Comparison of ENCODE assay signal across 18 cellular contexts in the genomic region with DNA sequence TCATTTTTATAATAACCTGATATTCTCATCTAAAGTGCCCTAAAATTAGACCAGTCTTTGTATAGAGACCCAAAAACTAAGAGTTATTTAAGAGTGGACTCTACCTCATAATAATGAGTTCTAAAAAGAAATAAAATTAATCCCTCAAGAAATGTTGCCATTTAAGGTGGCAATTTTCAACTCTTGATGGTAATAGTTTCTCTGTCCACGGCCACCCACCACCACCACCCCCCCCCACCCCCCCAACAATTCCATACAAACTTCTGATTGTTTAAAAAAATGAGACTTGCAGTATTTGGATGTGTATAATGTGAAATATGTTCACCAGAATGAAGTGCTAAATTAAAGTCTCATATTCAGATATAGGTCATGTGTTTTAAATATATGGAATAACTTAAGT. TPM values are rescaled to one million over a fixed set of nuclear protein-coding genes. Genes with fewer than 3 reads are reported as not detected.
DNase-seq lines count a peak whose midpoint lies in the region; ATAC-seq, FAIRE-seq and TF ChIP-seq lines count a peak whose summit lies in the region.
"Had no signal": no experiment of that assay in that cellular context is flagged by ENCODE, and none has a peak within 500 bp of the region (broad histone marks: within the 10 kb centered on the region; RNA-seq: fewer than 3 reads in every experiment).

No MANE protein-coding gene starts in this region.

- H3K27me3 ChIP-seq in GM23338 (ENCODE audit: insufficient read depth), result peaks cover 19% of the 10 kb centered on the region
- H3K27me3 ChIP-seq in endocrine pancreas (ENCODE audit: control insufficient read depth, insufficient read depth, low read length), result no peaks in the 10 kb centered on the region
- H3K27me3 ChIP-seq in small intestine (ENCODE audit: control insufficient read depth in 2 of 2, insufficient read depth in 2 of 2, low read length in 2 of 2), result peaks cover 0 to 2% of the 10 kb centered on the region in 2 donors
- no peaks in the 10 kb centered on the region for H3K27me3 ChIP-seq in dorsolateral prefrontal cortex

- no peaks in the 10 kb centered on the region for H3K9me2 ChIP-seq in GM23338 (ENCODE audit: insufficient read depth)

- H3K27ac Mint-ChIP-seq in GM23338 (no peak overlapping the region), neural crest cell (ENCODE audit: unreplicated experiment) (no peak overlapping the region)
- H3K27ac Mint-ChIP-seq: CD4-positive, alpha-beta memory T cell; HFFc6; IgD-negative memory B cell had no signal

- no peaks in the 10 kb centered on the region for H3K9me3 ChIP-seq in A549
- H3K9me3 ChIP-seq in endocrine pancreas (ENCODE audit: control insufficient read depth, low read length), result no peaks in the 10 kb centered on the region
- no peaks in the 10 kb centered on the region for H3K9me3 ChIP-seq in small intestine (ENCODE audit: control insufficient read depth, low read depth)

- H3K4me3 ChIP-seq in A549 (peak overlapping the region; percentile 98), GM23338 (peak overlapping the region; percentile 93; the same call in 1 of the 2 replicates), endocrine pancreas (ENCODE audit: control insufficient read depth, insufficient read depth, low read length) (peak overlapping the region; percentile 49), small intestine (ENCODE audit: low read depth in 1 of 2, low read length in 2 of 2) (no peak overlapping the region), dorsolateral prefrontal cortex (peak overlapping the region in 3 of 59 donors; percentile 5 to 33 (median 28))

- CTCF ChIA-PET in A549 (lab: Yijun Ruan, JAX), result interaction anchor here (0.8 to 1.8 kb wide), 24 partner anchors 9 to 1098 kb away, joined by 3 to 36 read pairs (median 5); a partner anchor contains a TSS

- H3K36me3 ChIP-seq in GM23338 (ENCODE audit: insufficient read depth), result no peaks in the 10 kb centered on the region
- no peaks in the 10 kb centered on the region for H3K36me3 ChIP-seq in endocrine pancreas (ENCODE audit: control insufficient read depth, insufficient read depth, low read length)
- no peaks in the 10 kb centered on the region for H3K36me3 ChIP-seq in small intestine (ENCODE audit: control insufficient read depth in 2 of 2, insufficient read depth in 2 of 2, low read length in 2 of 2)

- intact Hi-C loops in dorsolateral prefrontal cortex (cut with DNase I), result loop anchor here in 1 of 2 donors (2.0 kb wide), 1 partner anchor 21 kb away; no protein-coding TSS in a partner anchor

- ATAC-seq in A549 (no peak), GM23338 (no peak), HG02678 (IDR thresholded peaks at IDR 0.05; ENCODE audit: unreplicated experiment) (no peak)
- ATAC-seq: HCT116 had no signal

- peak overlapping the region; percentile 88 for H3K4me3 Mint-ChIP-seq in GM23338
- peak overlapping the region; percentile 75 for H3K4me3 Mint-ChIP-seq in neural crest cell
- H3K4me3 Mint-ChIP-seq: HFFc6 had no signal

- no peak for TF ChIP-seq RAD21 in A549 (conservative IDR thresholded peaks at IDR 0.05 in 1 of 2, IDR thresholded peaks at IDR 0.05 in 1 of 2)

- TF ChIP-seq EP300 in A549 (IDR thresholded peaks at IDR 0.05), result no peak

- peaks cover 7% of the 10 kb centered on the region for H3K27me3 Mint-ChIP-seq in GM23338 (ENCODE audit: insufficient read depth, low read depth, poor library complexity)
- H3K27me3 Mint-ChIP-seq in neural crest cell (ENCODE audit: low read depth), result peaks cover 88% of the 10 kb centered on the region

- H3K9me3 Mint-ChIP-seq in GM23338 (no peaks in the 10 kb centered on the region), neural crest cell (no peaks in the 10 kb centered on the region)
- H3K9me3 Mint-ChIP-seq: CD4-positive, alpha-beta memory T cell; HFFc6; IgD-negative memory B cell had no signal

- peaks cover 68% of the 10 kb centered on the region for H3K79me2 ChIP-seq in GM23338 (replicated peaks; ENCODE audit: insufficient read depth)

- peaks cover 63% of the 10 kb centered on the region for H3K4me1 ChIP-seq in A549
- H3K4me1 ChIP-seq in GM23338 (ENCODE audit: insufficient read depth), result peaks cover 56% of the 10 kb centered on the region
- H3K4me1 ChIP-seq in endocrine pancreas (ENCODE audit: control insufficient read depth, insufficient read depth, low read length), result peaks cover 21% of the 10 kb centered on the region
- H3K4me1 ChIP-seq in small intestine (ENCODE audit: control insufficient read depth in 2 of 2, insufficient read depth in 1 of 2, low read depth in 1 of 2, low read length in 1 of 2), result no peaks in the 10 kb centered on the region

- 13% methylated on average over 1 of the region's 1 CpG for WGBS in A549 (ENCODE audit: missing lambda C conversion rate)
- WGBS in small intestine, 3 donors, result 57 to 81% (median 76%) methylated on average over 1 of the region's 1 CpG

- POLR2A ChIA-PET in A549 (lab: Yijun Ruan, JAX), result interaction anchor here (0.9 to 2.0 kb wide), 2 partner anchors 22 to 258 kb away, joined by 4 to 13 read pairs; a partner anchor contains a TSS

- no peak overlapping the region for H2AFZ ChIP-seq in GM23338

- peaks cover 55% of the 10 kb centered on the region for H3K4me1 Mint-ChIP-seq in GM23338
- H3K4me1 Mint-ChIP-seq in neural crest cell, result peaks cover 4% of the 10 kb centered on the region

- no peak for TF ChIP-seq POLR2A in A549 (IDR thresholded peaks at IDR 0.05; ENCODE audit: low read length)

- peaks cover 4% of the 10 kb centered on the region for H4K20me1 ChIP-seq in GM23338 (replicated peaks; ENCODE audit: insufficient read depth)

- no peak for DNase-seq in A549 (ENCODE audit: low read depth in 1 of 2, low spot score in 1 of 2)
- DNase-seq in GM23338 (ENCODE audit: low spot score), result no peak
- DNase-seq in neural crest cell (ENCODE audit: low read depth, low spot score), result no peak
- no peak for DNase-seq in NCI-H69 (lab: John Stamatoyannopoulos, UW)
- DNase-seq in small intestine, result no peak
- no peak for DNase-seq in dorsolateral prefrontal cortex
- DNase-seq: CD4-positive, alpha-beta memory T cell; GOT3 had no signal

- FAIRE-seq in A549 (lab: Jason Lieb, UNC) (no peak), small intestine (lab: Jason Lieb, UNC) (no peak)
- FAIRE-seq: A204.1, GM12892, GM18507 had no signal

- peak overlapping the region; percentile 93 to 97 for H3K27ac ChIP-seq in A549
- no peak overlapping the region for H3K27ac ChIP-seq in GM23338 (ENCODE audit: low read depth)
- no peak overlapping the region for H3K27ac ChIP-seq in small intestine (ENCODE audit: low read depth in 1 of 2, low read length in 1 of 2)
- peak overlapping the region in 28 of 59 donors; percentile 1 to 86 (median 60) for H3K27ac ChIP-seq in dorsolateral prefrontal cortex
- H3K27ac ChIP-seq: C4-2B, HL-60 had no signal

- H3K9ac ChIP-seq in endocrine pancreas (ENCODE audit: control insufficient read depth, insufficient read depth, low read length), result no peak overlapping the region

- H3K4me2 ChIP-seq in A549, result peak overlapping the region; percentile 82
- peak overlapping the region; percentile 95 for H3K4me2 ChIP-seq in GM23338

- no peak for TF ChIP-seq CTCF in A549 (IDR thresholded peaks at IDR 0.05)
- no peak for TF ChIP-seq CTCF in GM23338 (conservative IDR thresholded peaks at IDR 0.05; ENCODE audit: low read depth in 2 of 2)
- no peak for TF ChIP-seq CTCF in neural crest cell (conservative IDR thresholded peaks at IDR 0.05)
- no peak for TF ChIP-seq CTCF in dorsolateral prefrontal cortex (IDR thresholded peaks at IDR 0.05 in 54 of 56, conservative IDR thresholded peaks at IDR 0.05 in 2 of 56; ENCODE audit: low read depth in 1 of 56, partially characterized antibody in 56 of 56)

- H3K36me3 Mint-ChIP-seq in GM23338 (ENCODE audit: low read depth) (no peaks in the 10 kb centered on the region; the same call in 2 of the 3 replicates), neural crest cell (ENCODE audit: low read depth) (no peaks in the 10 kb centered on the region)
- H3K36me3 Mint-ChIP-seq: CD4-positive, alpha-beta memory T cell had no signal

- 0 out of 2 replicates have a peak, but pooled peaks cover 6% of the 10 kb centered on the region for H3F3A ChIP-seq in GM23338 (replicated peaks; ENCODE audit: low read depth)

TF ChIP-seq in A549, 52 proteins besides CTCF, POLR2A, EP300 and RAD21:
- no peak for TF ChIP-seq PHF8 (IDR thresholded peaks at IDR 0.05; ENCODE audit: borderline replicate concordance, low read depth)

TF ChIP-seq in GM23338, 12 proteins besides CTCF, POLR2A, EP300 and RAD21 (continues in another document):
- TF ChIP-seq STAT1 (IDR thresholded peaks at IDR 0.05; ENCODE audit: unreplicated experiment) (no peak), EZH2 (IDR thresholded peaks at IDR 0.05; ENCODE audit: low read depth, unreplicated experiment) (no peak), ZNF331 (CRISPR knock-in tag; IDR thresholded peaks at IDR 0.05; ENCODE audit: low read depth) (no peak), JUNB (IDR thresholded peaks at IDR 0.05; ENCODE audit: unreplicated experiment) (no peak), POLR2AphosphoS5 (IDR thresholded peaks at IDR 0.05; ENCODE audit: low read depth) (no peak), ZNF114 (CRISPR knock-in tag; IDR thresholded peaks at IDR 0.05) (no peak), NANOG (IDR thresholded peaks at IDR 0.05; ENCODE audit: borderline replicate concordance) (no peak), EZH2phosphoT487 (IDR thresholded peaks at IDR 0.05; ENCODE audit: unreplicated experiment) (no peak), CREB1 (CRISPR knock-in tag; IDR thresholded peaks at IDR 0.05; ENCODE audit: low read depth) (no peak)
- TF ChIP-seq, protein P1, sequence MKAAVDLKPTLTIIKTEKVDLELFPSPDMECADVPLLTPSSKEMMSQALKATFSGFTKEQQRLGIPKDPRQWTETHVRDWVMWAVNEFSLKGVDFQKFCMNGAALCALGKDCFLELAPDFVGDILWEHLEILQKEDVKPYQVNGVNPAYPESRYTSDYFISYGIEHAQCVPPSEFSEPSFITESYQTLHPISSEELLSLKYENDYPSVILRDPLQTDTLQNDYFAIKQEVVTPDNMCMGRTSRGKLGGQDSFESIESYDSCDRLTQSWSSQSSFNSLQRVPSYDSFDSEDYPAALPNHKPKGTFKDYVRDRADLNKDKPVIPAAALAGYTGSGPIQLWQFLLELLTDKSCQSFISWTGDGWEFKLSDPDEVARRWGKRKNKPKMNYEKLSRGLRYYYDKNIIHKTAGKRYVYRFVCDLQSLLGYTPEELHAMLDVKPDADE (IDR thresholded peaks at IDR 0.05), result no peak

RNA-seq across cellular contexts. Expression of a gene that starts 2.4 kb away (rescaled TPM):
- polyA plus RNA-seq in A549 (2011; rRNA removed), result 49.0 and 64.5 TPM in 2 replicates
- polyA plus RNA-seq in A549 (2012; cell fraction: cytosol; rRNA removed), result 36.9 and 38.4 TPM in 2 replicates
- polyA plus RNA-seq in A549 (2012; cell fraction: nucleus; rRNA removed), result 41.6 and 44.1 TPM in 2 replicates
- polyA plus RNA-seq in A549 (2017; fragmentation: RNase III; extraction: RNeasy Plus Mini Kit Qiagen cat#74134 plus additional on column Dnase treatment), result 49.5 to 65.0 TPM (median 60.6 TPM) in 3 replicates
- 27.1 and 28.1 TPM in 2 replicates for polyA minus RNA-seq in A549 (2011; rRNA and poly(A)+ RNA removed)
- 47.8 and 49.2 TPM in 2 replicates for total RNA-seq in GM23338 (2014; rRNA removed; shearing (Covaris generic))
- 43.2 and 44.7 TPM in 2 replicates for polyA plus RNA-seq in GM23338 (2016; fragmentation: Nextera tagmentation; extraction: Ambion mirVana)
- total RNA-seq in neural crest cell, result 1.3 and 1.4 TPM in 2 replicates
- polyA plus RNA-seq in small intestine, result 10 to 100 TPM; 18.3 to 24.4 (median 18.4) TPM
- total RNA-seq in dorsolateral prefrontal cortex, result 100 to 1,000 TPM in 67 of 120 experiments, 10 to 100 TPM in 53; 56.8 to 230 (median 104) TPM

Comparison
In these comparisons a context has a peak if more than half of its experiments do, and no peak if none do; other contexts are left out.
1. H3K27ac ChIP-seq: peak in A549 (2 of 2); none in GM23338 (single experiment) and small intestine (0 of 2).
2. H3K4me3 ChIP-seq: peak in A549 (single experiment), GM23338 (single experiment) and endocrine pancreas (single experiment); none in small intestine (0 of 2).
3. RNA of a gene that starts 2.4 kb away (total RNA-seq): 56.8 to 230 TPM in dorsolateral prefrontal cortex and 47.8 to 49.2 TPM in GM23338; 1.3 to 1.4 TPM in neural crest cell; every median in the first group is over 10 times any median in the second.